ENCODE assay signal across 8 cellular contexts in genomic region chr2:111883661-111884591, GRCh38. TPM values are rescaled to one million over a fixed set of nuclear protein-coding genes. Genes with fewer than 3 reads are reported as not detected.
DNase-seq lines count a peak whose midpoint lies in the region.

Gene ANAPC1, minus strand, starts transcription at chr2:111884193. Its CDS starts 3,368 bp downstream, at chr2:111880825.

- in situ Hi-C loops in HAP-1 (cut with MboI; ENCODE audit: low sequenced_read_pairs): loop anchor here (25.0 kb wide), 1 partner anchor 378 kb away; the partner anchor contains the start of gene ZC3H8

- DNase-seq in GM03348 (ENCODE audit: low spot score): peak; percentile 95
- peak; percentile 80 to 91 for DNase-seq in HAP-1 (ENCODE audit: low spot score in 2 of 2)
- peak; percentile 88 for DNase-seq in MG63
- peak; percentile 85 for DNase-seq in SK-N-DZ (ENCODE audit: low spot score)
- peak; percentile 90 for DNase-seq in activated naive CD4-positive, alpha-beta T cell treated with Interleukin-2 at 50 U/mL for 16 hours
- DNase-seq in germinal center (ENCODE audit: low spot score): peak; percentile 83
- DNase-seq in occipital lobe (lab: John Stamatoyannopoulos, UW): peak; percentile 83
- DNase-seq in superior temporal gyrus (ENCODE audit: extremely low spot score): peak; percentile 89

- H3K4me3 ChIP-seq in HAP-1: peak within 1 kb of the TSS; percentile 99
- peak within 1 kb of the TSS; percentile 99 for H3K4me3 ChIP-seq in MG63

- H3K4me1 ChIP-seq in HAP-1: peaks cover 12% of the 10 kb centered on the region

- H3K36me3 ChIP-seq in HAP-1 (replicated peaks) (peaks cover 9% of the 10 kb centered on the region), MG63 (peaks cover 7% of the 10 kb centered on the region)

- no peaks in the 10 kb centered on the region for H3K27me3 ChIP-seq in HAP-1 (ENCODE audit: low read depth)
- H3K27me3 ChIP-seq in MG63: no peaks in the 10 kb centered on the region; the same call in 1 of the 2 replicates

- no peaks in the 10 kb centered on the region for H3K9me3 ChIP-seq in HAP-1
- no peaks in the 10 kb centered on the region for H3K9me3 ChIP-seq in MG63

RNA-seq across cellular contexts. Expression of gene ANAPC1, which starts in this region (rescaled TPM):
- total RNA-seq in MG63 (2014; rRNA removed; shearing (Covaris generic); ENCODE audit: low replicate concordance): 21.0 and 30.5 TPM in 2 replicates
- polyA plus RNA-seq in SK-N-DZ (2014; cell fraction: cytosol; rRNA removed): 27.8 and 36.2 TPM in 2 replicates
- polyA plus RNA-seq in SK-N-DZ (2014; cell fraction: nucleus; rRNA removed): 35.1 and 36.6 TPM in 2 replicates
- 73.9 TPM for total RNA-seq in occipital lobe

Comparison
In these comparisons a context has a peak if more than half of its experiments do, and no peak if none do; other contexts are left out.
1. Peak in every context shown above with its lines: DNase-seq and H3K4me3 ChIP-seq.